In genomic region chr3:30418443-30418842, GRCh38 we compare ENCODE assay signal across 15 cellular contexts.
"Had no signal": no experiment of that assay in that cellular context is flagged by ENCODE, and none has a peak within 500 bp of the region (broad histone marks: within the 10 kb centered on the region; RNA-seq: fewer than 3 reads in every experiment).

No MANE protein-coding gene starts in this region.

- DNase-seq: activated CD4-positive, alpha-beta T cell treated with anti-CD3 and anti-CD28 coated beads for 1 hour; activated CD4-positive, alpha-beta T cell treated with anti-CD3 and anti-CD28 coated beads, Interleukin-2, amount 50 U/mL, for 4 hours; activated effector memory CD4-positive, alpha-beta T cell treated with anti-CD3 and anti-CD28 coated beads, Interleukin-2, amount 50 U/mL, for 16 hours; activated naive CD4-positive, alpha-beta T cell treated with anti-CD3 and anti-CD28 coated beads, Interleukin-2, amount 50 U/mL, for 16 hours; activated T-cell treated with anti-CD3 and anti-CD28 coated beads, Interleukin-2, amount 50 U/mL, for 72 hours; effector memory CD8-positive, alpha-beta T cell; gastrocnemius medialis; heart left ventricle; kidney glomerular epithelial cell; left ventricle myocardium inferior; small intestine; stimulated activated CD4-positive, alpha-beta T cell treated with anti-CD3 and anti-CD28 coated beads, Interleukin-15, amount 100 ng/mL, for 24 hours; stimulated activated CD4-positive, alpha-beta T cell treated with anti-CD3 and anti-CD28 coated beads, Interleukin-2, amount 100 ng/mL, for 48 hours; transverse colon; uterus had no signal

- ATAC-seq: activated T-cell treated with anti-CD3 and anti-CD28 coated beads, Interleukin-2, amount 50 U/mL, for 72 hours; effector memory CD8-positive, alpha-beta T cell; gastrocnemius medialis; heart left ventricle had no signal
